ENCODE assay signal across 8 cellular contexts in genomic region chr10:118046491-118047362, GRCh38. TPM values are rescaled to one million over a fixed set of nuclear protein-coding genes. Genes with fewer than 3 reads are reported as not detected.
DNase-seq lines count a peak whose midpoint lies in the region; ATAC-seq and TF ChIP-seq lines count a peak whose summit lies in the region.

Gene RAB11FIP2 (minus strand): TSS chr10:118046941. CDS start chr10:118046163, 778 bp downstream.

- peak within 1 kb of the TSS; percentile 83 for H3K27ac Mint-ChIP-seq in activated T-helper 1 cell treated with anti-CD3 and anti-CD28 coated beads, Interleukin-12 subunit alpha, Interleukin-12 subunit beta, Interleukin-2, Interleukin-4 antibody, amounts not matched to agents 30 ng/mL and 10 ng/mL and 1 ng/mL, durations not matched to agents 14 hours and 24 hours and 36 hours
- H3K27ac Mint-ChIP-seq in naive thymus-derived CD8-positive, alpha-beta T cell: peak within 1 kb of the TSS; percentile 78 to 93 (median 87)
- peak within 1 kb of the TSS; percentile 92 for H3K27ac Mint-ChIP-seq in stimulated activated naive B cell treated with anti-CD40 and anti-IgM and Interleukin-4, amounts not matched to agents 10 μg/mL and 1 μg/mL and 100 μg/mL, for 72 hours

- peak within 1 kb of the TSS; percentile 72 to 94 for H3K4me3 ChIP-seq in DND-41 (ENCODE audit: low read depth in 1 of 2, low read length in 2 of 2)
- peak within 1 kb of the TSS; percentile 69 for H3K4me3 ChIP-seq in Jurkat, Clone E6-1 (ENCODE audit: low read length)
- peak within 1 kb of the TSS; percentile 77 to 93 (median 82) for H3K4me3 ChIP-seq in fibroblast of lung (replicated peaks in 1 of 4; ENCODE audit: control extremely low read depth in 1 of 4, insufficient read depth in 1 of 4, low read depth in 3 of 4, low read length in 4 of 4)

- peaks cover 14% of the 10 kb centered on the region for H3K27me3 Mint-ChIP-seq in activated T-helper 1 cell treated with anti-CD3 and anti-CD28 coated beads, Interleukin-12 subunit alpha, Interleukin-12 subunit beta, Interleukin-2, Interleukin-4 antibody, amounts not matched to agents 30 ng/mL and 10 ng/mL and 1 ng/mL, durations not matched to agents 14 hours and 24 hours and 36 hours (ENCODE audit: insufficient read depth)
- H3K27me3 Mint-ChIP-seq in naive thymus-derived CD8-positive, alpha-beta T cell: no peaks in the 10 kb centered on the region
- no peaks in the 10 kb centered on the region for H3K27me3 Mint-ChIP-seq in stimulated activated naive B cell treated with anti-CD40 and anti-IgM and Interleukin-4, amounts not matched to agents 10 μg/mL and 1 μg/mL and 100 μg/mL, for 72 hours

- H3K36me3 ChIP-seq in DND-41 (ENCODE audit: insufficient read depth, low read length): no peaks in the 10 kb centered on the region; the same call in 1 of the 2 replicates
- H3K36me3 ChIP-seq in fibroblast of lung (ENCODE audit: control insufficient read depth, insufficient read depth, low read length): no peaks in the 10 kb centered on the region

- intact Hi-C loops in activated T-helper 1 cell treated with anti-CD3 and anti-CD28 coated beads, Interleukin-12 subunit alpha, Interleukin-12 subunit beta, Interleukin-2, Interleukin-4 antibody, amounts not matched to agents 30 ng/mL and 10 ng/mL and 1 ng/mL, durations not matched to agents 14 hours and 24 hours and 36 hours (cut with micrococcal nuclease): loop anchor here (1.0 to 5.0 kb wide), 4 partner anchors 296 to 708 kb away; partner anchors contain the start of genes CACUL1, FAM204A and PDZD8

- H3K27me3 ChIP-seq in DND-41 (ENCODE audit: insufficient read depth, low read length, poor library complexity) (no peaks in the 10 kb centered on the region), fibroblast of lung (ENCODE audit: control insufficient read depth, insufficient read depth, low read length) (no peaks in the 10 kb centered on the region)

- H3K4me1 Mint-ChIP-seq in activated T-helper 1 cell treated with anti-CD3 and anti-CD28 coated beads, Interleukin-12 subunit alpha, Interleukin-12 subunit beta, Interleukin-2, Interleukin-4 antibody, amounts not matched to agents 30 ng/mL and 10 ng/mL and 1 ng/mL, durations not matched to agents 14 hours and 24 hours and 36 hours (ENCODE audit: low read depth): peaks cover 30% of the 10 kb centered on the region
- peaks cover 11 to 45% (median 36%) of the 10 kb centered on the region in 4 donors for H3K4me1 Mint-ChIP-seq in naive thymus-derived CD8-positive, alpha-beta T cell
- H3K4me1 Mint-ChIP-seq in stimulated activated naive B cell treated with anti-CD40 and anti-IgM and Interleukin-4, amounts not matched to agents 10 μg/mL and 1 μg/mL and 100 μg/mL, for 72 hours: peaks cover 9 to 14% of the 10 kb centered on the region in 2 donors

- H3K36me3 Mint-ChIP-seq in activated T-helper 1 cell treated with anti-CD3 and anti-CD28 coated beads, Interleukin-12 subunit alpha, Interleukin-12 subunit beta, Interleukin-2, Interleukin-4 antibody, amounts not matched to agents 30 ng/mL and 10 ng/mL and 1 ng/mL, durations not matched to agents 14 hours and 24 hours and 36 hours (ENCODE audit: low read depth): peaks cover 8% of the 10 kb centered on the region
- no peaks in the 10 kb centered on the region for H3K36me3 Mint-ChIP-seq in naive thymus-derived CD8-positive, alpha-beta T cell
- no peaks in the 10 kb centered on the region for H3K36me3 Mint-ChIP-seq in stimulated activated naive B cell treated with anti-CD40 and anti-IgM and Interleukin-4, amounts not matched to agents 10 μg/mL and 1 μg/mL and 100 μg/mL, for 72 hours

- TF ChIP-seq CTCF in DND-41 (IDR thresholded peaks at IDR 0.05; ENCODE audit: borderline replicate concordance, extremely low read depth, low read length, poor library complexity, severe bottlenecking) (peak; percentile 18), fibroblast of lung (conservative IDR thresholded peaks at IDR 0.05 in 1 of 2, IDR thresholded peaks at IDR 0.05 in 1 of 2; ENCODE audit: low read depth in 1 of 2, low read length in 2 of 2) (peak; percentile 12 to 18)

- H3K79me2 ChIP-seq in DND-41 (ENCODE audit: insufficient read depth, low read length): peaks cover 48% of the 10 kb centered on the region
- H3K79me2 ChIP-seq in fibroblast of lung (ENCODE audit: control insufficient read depth, insufficient read depth, low read length): peaks cover 22% of the 10 kb centered on the region

- H4K20me1 ChIP-seq in DND-41 (ENCODE audit: insufficient read depth, low read length) (no peaks in the 10 kb centered on the region), fibroblast of lung (ENCODE audit: control insufficient read depth, extremely low read depth, insufficient read depth, low read length) (no peaks in the 10 kb centered on the region)

- H3K4me3 Mint-ChIP-seq in activated T-helper 1 cell treated with anti-CD3 and anti-CD28 coated beads, Interleukin-12 subunit alpha, Interleukin-12 subunit beta, Interleukin-2, Interleukin-4 antibody, amounts not matched to agents 30 ng/mL and 10 ng/mL and 1 ng/mL, durations not matched to agents 14 hours and 24 hours and 36 hours: peak within 1 kb of the TSS; percentile 92
- peak within 1 kb of the TSS; percentile 81 to 94 (median 90) for H3K4me3 Mint-ChIP-seq in naive thymus-derived CD8-positive, alpha-beta T cell
- peak within 1 kb of the TSS; percentile 89 to 90 for H3K4me3 Mint-ChIP-seq in stimulated activated naive B cell treated with anti-CD40 and anti-IgM and Interleukin-4, amounts not matched to agents 10 μg/mL and 1 μg/mL and 100 μg/mL, for 72 hours

- DNase-seq in DND-41 (peak; percentile 95), fibroblast of lung (ENCODE audit: low read depth in 2 of 2) (peak; percentile 87 to 91)
- DNase-seq in Jurkat, Clone E6-1 (ENCODE audit: low read depth, low spot score): peak; percentile 77
- DNase-seq in activated T-helper 1 cell treated with anti-CD3 and anti-CD28 coated beads, Interleukin-12 subunit alpha, Interleukin-12 subunit beta, Interleukin-2, Interleukin-4 antibody, amounts not matched to agents 30 ng/mL and 10 ng/mL and 1 ng/mL, durations not matched to agents 14 hours and 24 hours and 36 hours (ENCODE audit: low spot score): peak; percentile 91
- peak; percentile 89 to 99 (median 95) for DNase-seq in naive thymus-derived CD8-positive, alpha-beta T cell
- peak; percentile 92 for DNase-seq in stimulated activated naive B cell treated with anti-CD40 and anti-IgM and Interleukin-4, amounts not matched to agents 10 μg/mL and 1 μg/mL and 100 μg/mL, for 72 hours

- POLR2A ChIA-PET in naive thymus-derived CD8-positive, alpha-beta T cell (lab: Charles Lee): no interaction called here

- H3K4me2 ChIP-seq in DND-41 (ENCODE audit: insufficient read depth, low read length): peak within 1 kb of the TSS; percentile 98
- peak within 1 kb of the TSS; percentile 90 for H3K4me2 ChIP-seq in fibroblast of lung (ENCODE audit: extremely low read depth, insufficient read depth, low read length)

- H3K9ac ChIP-seq in DND-41 (ENCODE audit: low read depth, low read length) (peak within 1 kb of the TSS; percentile 85), fibroblast of lung (ENCODE audit: insufficient read depth, low read length) (peak within 1 kb of the TSS; percentile 70)

- H3K9me3 ChIP-seq in DND-41 (ENCODE audit: insufficient read depth, low read length, severe bottlenecking) (no peaks in the 10 kb centered on the region), fibroblast of lung (ENCODE audit: control insufficient read depth, insufficient read depth, low read depth, low read length) (no peaks in the 10 kb centered on the region)

- H3K9me3 Mint-ChIP-seq in activated T-helper 1 cell treated with anti-CD3 and anti-CD28 coated beads, Interleukin-12 subunit alpha, Interleukin-12 subunit beta, Interleukin-2, Interleukin-4 antibody, amounts not matched to agents 30 ng/mL and 10 ng/mL and 1 ng/mL, durations not matched to agents 14 hours and 24 hours and 36 hours: no peaks in the 10 kb centered on the region
- H3K9me3 Mint-ChIP-seq in naive thymus-derived CD8-positive, alpha-beta T cell: no peaks in the 10 kb centered on the region
- no peaks in the 10 kb centered on the region for H3K9me3 Mint-ChIP-seq in stimulated activated naive B cell treated with anti-CD40 and anti-IgM and Interleukin-4, amounts not matched to agents 10 μg/mL and 1 μg/mL and 100 μg/mL, for 72 hours

- peak within 1 kb of the TSS; percentile 95 for H2AFZ ChIP-seq in DND-41 (ENCODE audit: low read depth, low read length)
- H2AFZ ChIP-seq in fibroblast of lung (ENCODE audit: low read length): peak within 1 kb of the TSS; percentile 97

- peak within 1 kb of the TSS; percentile 75 for H3K27ac ChIP-seq in DND-41 (ENCODE audit: low read length)
- peak within 1 kb of the TSS; percentile 77 for H3K27ac ChIP-seq in fibroblast of lung (ENCODE audit: insufficient read depth, low read length)

- H3K4me1 ChIP-seq in DND-41 (ENCODE audit: insufficient read depth, low read length) (peaks cover 44% of the 10 kb centered on the region), fibroblast of lung (ENCODE audit: control insufficient read depth, extremely low read depth, insufficient read depth, low read length) (no peaks in the 10 kb centered on the region)

- ATAC-seq in DND-41 (ENCODE audit: insufficient read depth, low read depth): peak; percentile 90
- ATAC-seq in GM21717 (IDR thresholded peaks at IDR 0.05; ENCODE audit: unreplicated experiment): peak; percentile 97
- peak; percentile 88 to 92 for ATAC-seq in naive thymus-derived CD8-positive, alpha-beta T cell
- ATAC-seq in stimulated activated naive B cell treated with anti-CD40 and anti-IgM and Interleukin-4, amounts not matched to agents 10 μg/mL and 1 μg/mL and 100 μg/mL, for 72 hours (replicated peaks): peak; percentile 96

TF ChIP-seq in PFSK-1, 5 proteins besides CTCF, POLR2A, EP300 and RAD21:
- no peak for TF ChIP-seq POLR2AphosphoS5 (IDR thresholded peaks at IDR 0.05; ENCODE audit: low read depth, low read length)
- TF ChIP-seq SIN3A (IDR thresholded peaks at IDR 0.05; ENCODE audit: borderline replicate concordance, insufficient read depth, low read length): peak; percentile 70; the same call in 1 of the 2 replicates
- TF ChIP-seq FOXP2 (optimal IDR thresholded peaks at IDR 0.05; ENCODE audit: borderline replicate concordance, extremely low read depth, extremely low read length, insufficient read depth): peak; percentile 82

RNA-seq across cellular contexts. Expression of gene RAB11FIP2, which starts in this region (rescaled TPM):
- 11.4 TPM for polyA plus RNA-seq in Jurkat, Clone E6-1 (2012; ENCODE audit: insufficient read depth, insufficient read length)
- 4.0 TPM for polyA plus RNA-seq in PFSK-1 (2012; ENCODE audit: insufficient read length, low read depth)
- 13.0 and 13.1 TPM in 2 replicates for total RNA-seq in activated T-helper 1 cell treated with anti-CD3 and anti-CD28 coated beads, Interleukin-12 subunit alpha, Interleukin-12 subunit beta, Interleukin-2, Interleukin-4 antibody, amounts not matched to agents 30 ng/mL and 10 ng/mL and 1 ng/mL, durations not matched to agents 14 hours and 24 hours and 36 hours
- total RNA-seq in fibroblast of lung: 17.5 and 18.2 TPM in 2 replicates
- 10.1 and 13.6 TPM in 2 replicates for polyA plus RNA-seq in fibroblast of lung
- polyA plus RNA-seq in fibroblast of lung (2012): 4.4 and 7.2 TPM in 2 replicates
- 0.51 and 1.6 TPM in 2 replicates for polyA minus RNA-seq in fibroblast of lung (ENCODE audit: low replicate concordance)
- total RNA-seq in naive thymus-derived CD8-positive, alpha-beta T cell: 10 to 100 TPM; 26.6 TPM
- polyA plus RNA-seq in naive thymus-derived CD8-positive, alpha-beta T cell: 10 to 100 TPM in 1 of 3 donors, 1 to 10 TPM in 2; 6.9 to 11.3 (median 7.0) TPM

Comparison
In these comparisons a context has a peak if more than half of its experiments do, and no peak if none do; other contexts are left out.
1. Peak in every context shown above with its lines: DNase-seq, ATAC-seq, H3K4me3 ChIP-seq and H3K27ac ChIP-seq.